In genomic region chr2:95265182-95265581, GRCh38 we compare ENCODE assay signal across 11 cellular contexts. TPM values are rescaled to one million over a fixed set of nuclear protein-coding genes. Genes with fewer than 3 reads are reported as not detected.
"Had no signal": no experiment of that assay in that cellular context is flagged by ENCODE, and none has a peak within 500 bp of the region (broad histone marks: within the 10 kb centered on the region; RNA-seq: fewer than 3 reads in every experiment).

No MANE protein-coding gene starts in this region.

- H3K4me3 ChIP-seq: gastroesophageal sphincter, ovary, SJSA1 had no signal

- H3K9me3 Mint-ChIP-seq: stimulated activated naive B cell treated with anti-CD40 and anti-IgM and Interleukin-4, amounts not matched to agents 10 μg/mL and 1 μg/mL and 100 μg/mL, for 72 hours had no signal

- DNase-seq: activated CD4-positive, alpha-beta T cell treated with anti-CD3 and anti-CD28 coated beads for 1 hour; activated CD4-positive, alpha-beta T cell treated with anti-CD3 and anti-CD28 coated beads, Interleukin-2, amount 50 U/mL, for 48 hours; effector CD8-positive, alpha-beta T cell; left ventricle myocardium superior; small intestine; stimulated activated naive B cell treated with anti-CD40 and anti-IgM and Interleukin-4, amounts not matched to agents 10 μg/mL and 1 μg/mL and 100 μg/mL, for 72 hours had no signal

- H3K4me3 Mint-ChIP-seq: stimulated activated naive B cell treated with anti-CD40 and anti-IgM and Interleukin-4, amounts not matched to agents 10 μg/mL and 1 μg/mL and 100 μg/mL, for 72 hours had no signal

- H3K4me1 ChIP-seq: SJSA1 had no signal

- H3K27ac Mint-ChIP-seq: activated naive CD4-positive, alpha-beta T cell treated with anti-CD3 and anti-CD28 coated beads, Interleukin-2, amount 50 U/mL, for 72 hours; stimulated activated naive B cell treated with anti-CD40 and anti-IgM and Interleukin-4, amounts not matched to agents 10 μg/mL and 1 μg/mL and 100 μg/mL, for 72 hours had no signal

- H3K9me3 ChIP-seq: gastroesophageal sphincter, ovary, SJSA1 had no signal

- H3K27ac ChIP-seq: gastroesophageal sphincter, ovary, SJSA1 had no signal

- H3K27me3 ChIP-seq: gastroesophageal sphincter, ovary, SJSA1 had no signal

- H3K36me3 Mint-ChIP-seq: activated naive CD4-positive, alpha-beta T cell treated with anti-CD3 and anti-CD28 coated beads, Interleukin-2, amount 50 U/mL, for 72 hours had no signal

- H3K36me3 ChIP-seq: gastroesophageal sphincter, ovary, SJSA1 had no signal

RNA-seq across cellular contexts. Expression of gene KCNIP3, which starts 32.0 kb away (rescaled TPM):
- total RNA-seq: activated naive CD4-positive, alpha-beta T cell treated with anti-CD3 and anti-CD28 coated beads, Interleukin-2, amount 50 U/mL, for 72 hours had no signal
- polyA plus RNA-seq: neural cell had no signal
